1 cellular context compared by ENCODE assay signal in the genomic region with DNA sequence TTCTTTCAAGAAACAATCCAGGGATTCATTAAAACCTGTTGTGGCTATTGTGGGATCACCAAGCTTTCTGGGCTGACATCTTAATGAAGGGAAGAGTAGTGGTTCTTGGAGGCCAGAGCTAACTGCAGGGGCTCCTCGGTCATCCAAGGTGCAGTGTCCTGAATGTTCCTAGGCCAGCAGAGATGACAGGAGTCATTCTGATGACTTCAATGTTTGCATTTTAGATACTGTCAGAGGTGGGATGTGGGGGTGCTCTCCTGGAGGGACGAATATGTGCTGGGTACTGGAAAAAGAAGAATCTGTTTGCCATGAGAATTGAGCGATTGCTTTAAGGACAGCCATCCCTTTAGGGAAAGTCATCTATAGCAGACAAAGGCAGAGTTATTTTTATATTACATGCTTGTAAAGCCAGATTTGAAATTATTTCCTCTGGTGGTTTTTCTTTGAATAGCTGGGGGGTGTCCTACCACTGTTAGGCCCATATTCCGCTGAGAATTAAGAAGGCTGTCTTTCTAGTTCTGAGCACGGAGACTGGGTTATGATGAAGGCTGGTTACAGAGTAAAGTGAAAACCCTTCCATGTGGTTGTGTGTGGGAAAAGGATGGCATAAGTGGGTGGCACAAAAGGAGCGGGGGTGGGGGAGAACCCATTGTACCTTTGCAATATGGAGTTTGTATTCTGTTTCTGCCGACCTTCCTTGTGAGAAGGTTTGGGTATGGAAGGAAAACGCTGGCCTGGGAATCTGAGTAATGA.
TF ChIP-seq lines count a peak whose summit lies in the region.

No MANE protein-coding gene starts in this region.

TF ChIP-seq in HepG2, 621 proteins besides CTCF, POLR2A, EP300 and RAD21 (continued from another document):
- TF ChIP-seq, protein P1, sequence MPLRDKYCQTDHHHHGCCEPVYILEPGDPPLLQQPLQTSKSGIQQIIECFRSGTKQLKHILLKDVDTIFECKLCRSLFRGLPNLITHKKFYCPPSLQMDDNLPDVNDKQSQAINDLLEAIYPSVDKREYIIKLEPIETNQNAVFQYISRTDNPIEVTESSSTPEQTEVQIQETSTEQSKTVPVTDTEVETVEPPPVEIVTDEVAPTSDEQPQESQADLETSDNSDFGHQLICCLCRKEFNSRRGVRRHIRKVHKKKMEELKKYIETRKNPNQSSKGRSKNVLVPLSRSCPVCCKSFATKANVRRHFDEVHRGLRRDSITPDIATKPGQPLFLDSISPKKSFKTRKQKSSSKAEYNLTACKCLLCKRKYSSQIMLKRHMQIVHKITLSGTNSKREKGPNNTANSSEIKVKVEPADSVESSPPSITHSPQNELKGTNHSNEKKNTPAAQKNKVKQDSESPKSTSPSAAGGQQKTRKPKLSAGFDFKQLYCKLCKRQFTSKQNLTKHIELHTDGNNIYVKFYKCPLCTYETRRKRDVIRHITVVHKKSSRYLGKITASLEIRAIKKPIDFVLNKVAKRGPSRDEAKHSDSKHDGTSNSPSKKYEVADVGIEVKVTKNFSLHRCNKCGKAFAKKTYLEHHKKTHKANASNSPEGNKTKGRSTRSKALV (CRISPR knock-in tag; IDR thresholded peaks at IDR 0.05): peak; percentile 39; the same call in 1 of the 2 replicates
- 0 out of 2 replicates have a peak, but pooled peaks have one; percentile 61 for TF ChIP-seq HOXA5 (CRISPR knock-in tag; IDR thresholded peaks at IDR 0.05)
- no peak for TF ChIP-seq ZNF709 (CRISPR knock-in tag; IDR thresholded peaks at IDR 0.05)
- 0 out of 2 replicates have a peak, but pooled peaks have one; percentile 32 for TF ChIP-seq ZNF468 (CRISPR knock-in tag; IDR thresholded peaks at IDR 0.05)
- TF ChIP-seq PLRG1 (conservative IDR thresholded peaks at IDR 0.05): no peak
- TF ChIP-seq SSRP1 (CRISPR knock-in tag; IDR thresholded peaks at IDR 0.05): peak; percentile 90
- TF ChIP-seq ZSCAN31 (CRISPR knock-in tag; IDR thresholded peaks at IDR 0.05; ENCODE audit: low read depth): peak; percentile 53; the same call in 1 of the 2 replicates
- TF ChIP-seq, protein P2, sequence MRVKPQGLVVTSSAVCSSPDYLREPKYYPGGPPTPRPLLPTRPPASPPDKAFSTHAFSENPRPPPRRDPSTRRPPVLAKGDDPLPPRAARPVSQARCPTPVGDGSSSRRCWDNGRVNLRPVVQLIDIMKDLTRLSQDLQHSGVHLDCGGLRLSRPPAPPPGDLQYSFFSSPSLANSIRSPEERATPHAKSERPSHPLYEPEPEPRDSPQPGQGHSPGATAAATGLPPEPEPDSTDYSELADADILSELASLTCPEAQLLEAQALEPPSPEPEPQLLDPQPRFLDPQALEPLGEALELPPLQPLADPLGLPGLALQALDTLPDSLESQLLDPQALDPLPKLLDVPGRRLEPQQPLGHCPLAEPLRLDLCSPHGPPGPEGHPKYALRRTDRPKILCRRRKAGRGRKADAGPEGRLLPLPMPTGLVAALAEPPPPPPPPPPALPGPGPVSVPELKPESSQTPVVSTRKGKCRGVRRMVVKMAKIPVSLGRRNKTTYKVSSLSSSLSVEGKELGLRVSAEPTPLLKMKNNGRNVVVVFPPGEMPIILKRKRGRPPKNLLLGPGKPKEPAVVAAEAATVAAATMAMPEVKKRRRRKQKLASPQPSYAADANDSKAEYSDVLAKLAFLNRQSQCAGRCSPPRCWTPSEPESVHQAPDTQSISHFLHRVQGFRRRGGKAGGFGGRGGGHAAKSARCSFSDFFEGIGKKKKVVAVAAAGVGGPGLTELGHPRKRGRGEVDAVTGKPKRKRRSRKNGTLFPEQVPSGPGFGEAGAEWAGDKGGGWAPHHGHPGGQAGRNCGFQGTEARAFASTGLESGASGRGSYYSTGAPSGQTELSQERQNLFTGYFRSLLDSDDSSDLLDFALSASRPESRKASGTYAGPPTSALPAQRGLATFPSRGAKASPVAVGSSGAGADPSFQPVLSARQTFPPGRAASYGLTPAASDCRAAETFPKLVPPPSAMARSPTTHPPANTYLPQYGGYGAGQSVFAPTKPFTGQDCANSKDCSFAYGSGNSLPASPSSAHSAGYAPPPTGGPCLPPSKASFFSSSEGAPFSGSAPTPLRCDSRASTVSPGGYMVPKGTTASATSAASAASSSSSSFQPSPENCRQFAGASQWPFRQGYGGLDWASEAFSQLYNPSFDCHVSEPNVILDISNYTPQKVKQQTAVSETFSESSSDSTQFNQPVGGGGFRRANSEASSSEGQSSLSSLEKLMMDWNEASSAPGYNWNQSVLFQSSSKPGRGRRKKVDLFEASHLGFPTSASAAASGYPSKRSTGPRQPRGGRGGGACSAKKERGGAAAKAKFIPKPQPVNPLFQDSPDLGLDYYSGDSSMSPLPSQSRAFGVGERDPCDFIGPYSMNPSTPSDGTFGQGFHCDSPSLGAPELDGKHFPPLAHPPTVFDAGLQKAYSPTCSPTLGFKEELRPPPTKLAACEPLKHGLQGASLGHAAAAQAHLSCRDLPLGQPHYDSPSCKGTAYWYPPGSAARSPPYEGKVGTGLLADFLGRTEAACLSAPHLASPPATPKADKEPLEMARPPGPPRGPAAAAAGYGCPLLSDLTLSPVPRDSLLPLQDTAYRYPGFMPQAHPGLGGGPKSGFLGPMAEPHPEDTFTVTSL (CRISPR knock-in tag; IDR thresholded peaks at IDR 0.05; ENCODE audit: borderline replicate concordance): peak; percentile 25; the same call in 1 of the 2 replicates
- TF ChIP-seq CBX2 (IDR thresholded peaks at IDR 0.05; ENCODE audit: low read depth, low read length): no peak
- TF ChIP-seq CBX2 (CRISPR knock-in tag; IDR thresholded peaks at IDR 0.05; ENCODE audit: low read depth): no peak
- TF ChIP-seq, protein P3, sequence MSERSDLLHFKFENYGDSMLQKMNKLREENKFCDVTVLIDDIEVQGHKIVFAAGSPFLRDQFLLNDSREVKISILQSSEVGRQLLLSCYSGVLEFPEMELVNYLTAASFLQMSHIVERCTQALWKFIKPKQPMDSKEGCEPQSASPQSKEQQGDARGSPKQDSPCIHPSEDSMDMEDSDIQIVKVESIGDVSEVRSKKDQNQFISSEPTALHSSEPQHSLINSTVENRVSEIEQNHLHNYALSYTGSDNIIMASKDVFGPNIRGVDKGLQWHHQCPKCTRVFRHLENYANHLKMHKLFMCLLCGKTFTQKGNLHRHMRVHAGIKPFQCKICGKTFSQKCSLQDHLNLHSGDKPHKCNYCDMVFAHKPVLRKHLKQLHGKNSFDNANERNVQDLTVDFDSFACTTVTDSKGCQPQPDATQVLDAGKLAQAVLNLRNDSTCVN (CRISPR knock-in tag; IDR thresholded peaks at IDR 0.05; ENCODE audit: borderline replicate concordance): no peak
- no peak for TF ChIP-seq KDM1A (CRISPR knock-in tag; IDR thresholded peaks at IDR 0.05)
- TF ChIP-seq BRCA1 (CRISPR knock-in tag; IDR thresholded peaks at IDR 0.05): 0 out of 2 replicates have a peak, but pooled peaks have one; percentile 32
- TF ChIP-seq ISX (CRISPR knock-in tag; conservative IDR thresholded peaks at IDR 0.05): 0 out of 2 replicates have a peak, but pooled peaks have one; percentile 17
- no peak for TF ChIP-seq SP4 (CRISPR knock-in tag; IDR thresholded peaks at IDR 0.05)
- peak; percentile 49; the same call in 1 of the 2 replicates for TF ChIP-seq ZBTB20 (CRISPR knock-in tag; IDR thresholded peaks at IDR 0.05; ENCODE audit: borderline replicate concordance, low read depth)
- peak; percentile 70; the same call in 1 of the 2 replicates for TF ChIP-seq MED13 (CRISPR knock-in tag; IDR thresholded peaks at IDR 0.05)
- no peak for TF ChIP-seq NFYC (CRISPR knock-in tag; IDR thresholded peaks at IDR 0.05)
- no peak for TF ChIP-seq ARHGAP35 (CRISPR knock-in tag; IDR thresholded peaks at IDR 0.05; ENCODE audit: borderline replicate concordance)
